In the genomic region with DNA sequence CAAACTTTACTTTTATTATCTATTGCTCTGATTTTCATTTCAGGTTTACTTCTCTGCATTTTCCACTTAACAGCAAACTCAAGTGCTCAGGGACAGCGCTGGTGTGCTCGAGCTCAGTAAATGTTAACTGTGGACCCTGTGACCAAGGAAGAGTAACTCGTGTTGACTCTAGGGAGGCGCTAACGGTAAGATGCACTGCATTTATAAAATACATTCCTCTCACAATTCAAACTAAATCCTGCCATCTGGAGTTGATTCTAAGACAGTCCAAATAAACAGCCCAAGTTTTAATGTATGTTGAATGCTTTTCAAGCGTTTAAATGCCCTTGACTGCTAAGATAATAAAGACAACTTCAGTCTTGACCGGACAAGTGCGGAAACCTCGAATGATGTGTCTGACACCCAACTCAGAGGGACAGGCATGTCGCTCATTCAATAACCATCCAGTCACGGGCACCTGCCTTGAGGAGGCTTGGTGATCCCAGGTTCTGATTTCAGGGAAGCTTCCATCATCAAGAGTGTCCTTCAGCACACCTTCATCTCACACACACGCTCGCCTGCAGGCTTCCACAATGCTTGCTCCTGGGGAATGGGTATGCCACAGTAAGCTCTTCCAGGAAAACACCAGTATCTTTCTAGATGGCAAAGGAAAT, we compare ENCODE assay signal across 1 cellular context.
TF ChIP-seq lines count a peak whose summit lies in the region.

No MANE protein-coding gene starts in this region.

TF ChIP-seq in IMR-90, 13 proteins besides CTCF, POLR2A, EP300 and RAD21 (continued from another document):
- TF ChIP-seq, protein P1, sequence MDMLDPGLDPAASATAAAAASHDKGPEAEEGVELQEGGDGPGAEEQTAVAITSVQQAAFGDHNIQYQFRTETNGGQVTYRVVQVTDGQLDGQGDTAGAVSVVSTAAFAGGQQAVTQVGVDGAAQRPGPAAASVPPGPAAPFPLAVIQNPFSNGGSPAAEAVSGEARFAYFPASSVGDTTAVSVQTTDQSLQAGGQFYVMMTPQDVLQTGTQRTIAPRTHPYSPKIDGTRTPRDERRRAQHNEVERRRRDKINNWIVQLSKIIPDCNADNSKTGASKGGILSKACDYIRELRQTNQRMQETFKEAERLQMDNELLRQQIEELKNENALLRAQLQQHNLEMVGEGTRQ (IDR thresholded peaks at IDR 0.05; ENCODE audit: low read depth, low read length): no peak
- TF ChIP-seq, protein P2, sequence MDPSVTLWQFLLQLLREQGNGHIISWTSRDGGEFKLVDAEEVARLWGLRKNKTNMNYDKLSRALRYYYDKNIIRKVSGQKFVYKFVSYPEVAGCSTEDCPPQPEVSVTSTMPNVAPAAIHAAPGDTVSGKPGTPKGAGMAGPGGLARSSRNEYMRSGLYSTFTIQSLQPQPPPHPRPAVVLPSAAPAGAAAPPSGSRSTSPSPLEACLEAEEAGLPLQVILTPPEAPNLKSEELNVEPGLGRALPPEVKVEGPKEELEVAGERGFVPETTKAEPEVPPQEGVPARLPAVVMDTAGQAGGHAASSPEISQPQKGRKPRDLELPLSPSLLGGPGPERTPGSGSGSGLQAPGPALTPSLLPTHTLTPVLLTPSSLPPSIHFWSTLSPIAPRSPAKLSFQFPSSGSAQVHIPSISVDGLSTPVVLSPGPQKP (IDR thresholded peaks at IDR 0.05; ENCODE audit: borderline replicate concordance, low read depth, low read length): no peak
- no peak for TF ChIP-seq MAZ (IDR thresholded peaks at IDR 0.05; ENCODE audit: borderline replicate concordance, low read depth, low read length)
- TF ChIP-seq CEBPB (IDR thresholded peaks at IDR 0.05; ENCODE audit: low read depth, low read length): no peak
- no peak for TF ChIP-seq CHD1 (IDR thresholded peaks at IDR 0.05; ENCODE audit: low read depth, low read length)
- TF ChIP-seq FOS (IDR thresholded peaks at IDR 0.05; ENCODE audit: low read depth, low read length): no peak
- no peak for TF ChIP-seq RCOR1 (IDR thresholded peaks at IDR 0.05; ENCODE audit: insufficient replicate concordance, low read length)
- no peak for TF ChIP-seq NFE2L2 (IDR thresholded peaks at IDR 0.05; ENCODE audit: low read depth, low read length)
